1 cellular context compared by ENCODE assay signal in genomic region chr11:31816467-31817053, GRCh38.
TF ChIP-seq lines count a peak whose summit lies in the region.

No MANE protein-coding gene starts in this region.

TF ChIP-seq in HepG2, 621 proteins besides CTCF, POLR2A, EP300 and RAD21 (continued from another document):
- TF ChIP-seq, protein P1, sequence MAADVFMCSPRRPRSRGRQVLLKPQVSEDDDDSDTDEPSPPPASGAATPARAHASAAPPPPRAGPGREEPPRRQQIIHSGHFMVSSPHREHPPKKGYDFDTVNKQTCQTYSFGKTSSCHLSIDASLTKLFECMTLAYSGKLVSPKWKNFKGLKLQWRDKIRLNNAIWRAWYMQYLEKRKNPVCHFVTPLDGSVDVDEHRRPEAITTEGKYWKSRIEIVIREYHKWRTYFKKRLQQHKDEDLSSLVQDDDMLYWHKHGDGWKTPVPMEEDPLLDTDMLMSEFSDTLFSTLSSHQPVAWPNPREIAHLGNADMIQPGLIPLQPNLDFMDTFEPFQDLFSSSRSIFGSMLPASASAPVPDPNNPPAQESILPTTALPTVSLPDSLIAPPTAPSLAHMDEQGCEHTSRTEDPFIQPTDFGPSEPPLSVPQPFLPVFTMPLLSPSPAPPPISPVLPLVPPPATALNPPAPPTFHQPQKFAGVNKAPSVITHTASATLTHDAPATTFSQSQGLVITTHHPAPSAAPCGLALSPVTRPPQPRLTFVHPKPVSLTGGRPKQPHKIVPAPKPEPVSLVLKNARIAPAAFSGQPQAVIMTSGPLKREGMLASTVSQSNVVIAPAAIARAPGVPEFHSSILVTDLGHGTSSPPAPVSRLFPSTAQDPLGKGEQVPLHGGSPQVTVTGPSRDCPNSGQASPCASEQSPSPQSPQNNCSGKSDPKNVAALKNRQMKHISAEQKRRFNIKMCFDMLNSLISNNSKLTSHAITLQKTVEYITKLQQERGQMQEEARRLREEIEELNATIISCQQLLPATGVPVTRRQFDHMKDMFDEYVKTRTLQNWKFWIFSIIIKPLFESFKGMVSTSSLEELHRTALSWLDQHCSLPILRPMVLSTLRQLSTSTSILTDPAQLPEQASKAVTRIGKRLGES (CRISPR knock-in tag; IDR thresholded peaks at IDR 0.05; ENCODE audit: borderline replicate concordance), result no peak
- TF ChIP-seq ZNF776 (CRISPR knock-in tag; IDR thresholded peaks at IDR 0.05), result no peak
- TF ChIP-seq, protein P2, sequence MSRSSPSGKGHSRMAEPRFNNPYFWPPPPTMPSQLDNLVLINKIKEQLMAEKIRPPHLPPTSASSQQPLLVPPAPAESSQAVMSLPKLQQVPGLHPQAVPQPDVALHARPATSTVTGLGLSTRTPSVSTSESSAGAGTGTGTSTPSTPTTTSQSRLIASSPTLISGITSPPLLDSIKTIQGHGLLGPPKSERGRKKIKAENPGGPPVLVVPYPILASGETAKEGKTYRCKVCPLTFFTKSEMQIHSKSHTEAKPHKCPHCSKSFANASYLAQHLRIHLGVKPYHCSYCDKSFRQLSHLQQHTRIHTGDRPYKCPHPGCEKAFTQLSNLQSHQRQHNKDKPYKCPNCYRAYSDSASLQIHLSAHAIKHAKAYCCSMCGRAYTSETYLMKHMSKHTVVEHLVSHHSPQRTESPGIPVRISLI (CRISPR knock-in tag; IDR thresholded peaks at IDR 0.05; ENCODE audit: borderline replicate concordance), result no peak
- TF ChIP-seq ZNF180 (CRISPR knock-in tag; IDR thresholded peaks at IDR 0.05; ENCODE audit: borderline replicate concordance, low read depth), result no peak
- no peak for TF ChIP-seq ZNF557 (CRISPR knock-in tag; IDR thresholded peaks at IDR 0.05)
- no peak for TF ChIP-seq ZNF274 (CRISPR knock-in tag; IDR thresholded peaks at IDR 0.05)
- TF ChIP-seq SAFB2 (CRISPR knock-in tag; IDR thresholded peaks at IDR 0.05; ENCODE audit: borderline replicate concordance, low read depth), result no peak
- TF ChIP-seq GATA4 (IDR thresholded peaks at IDR 0.05; ENCODE audit: borderline replicate concordance, low read depth), result no peak
- no peak for TF ChIP-seq CERS6 (CRISPR knock-in tag; IDR thresholded peaks at IDR 0.05)
- no peak for TF ChIP-seq DRAP1 (CRISPR knock-in tag; IDR thresholded peaks at IDR 0.05)
- TF ChIP-seq NFE2 (CRISPR knock-in tag; IDR thresholded peaks at IDR 0.05), result no peak
- no peak for TF ChIP-seq IKZF1 (IDR thresholded peaks at IDR 0.05)
- no peak for TF ChIP-seq ZNF788 (CRISPR knock-in tag; IDR thresholded peaks at IDR 0.05; ENCODE audit: borderline replicate concordance)
- TF ChIP-seq ZNF326 (CRISPR knock-in tag; IDR thresholded peaks at IDR 0.05; ENCODE audit: borderline replicate concordance), result no peak
- TF ChIP-seq, protein P3, sequence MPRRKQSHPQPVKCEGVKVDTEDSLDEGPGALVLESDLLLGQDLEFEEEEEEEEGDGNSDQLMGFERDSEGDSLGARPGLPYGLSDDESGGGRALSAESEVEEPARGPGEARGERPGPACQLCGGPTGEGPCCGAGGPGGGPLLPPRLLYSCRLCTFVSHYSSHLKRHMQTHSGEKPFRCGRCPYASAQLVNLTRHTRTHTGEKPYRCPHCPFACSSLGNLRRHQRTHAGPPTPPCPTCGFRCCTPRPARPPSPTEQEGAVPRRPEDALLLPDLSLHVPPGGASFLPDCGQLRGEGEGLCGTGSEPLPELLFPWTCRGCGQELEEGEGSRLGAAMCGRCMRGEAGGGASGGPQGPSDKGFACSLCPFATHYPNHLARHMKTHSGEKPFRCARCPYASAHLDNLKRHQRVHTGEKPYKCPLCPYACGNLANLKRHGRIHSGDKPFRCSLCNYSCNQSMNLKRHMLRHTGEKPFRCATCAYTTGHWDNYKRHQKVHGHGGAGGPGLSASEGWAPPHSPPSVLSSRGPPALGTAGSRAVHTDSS (CRISPR knock-in tag; conservative IDR thresholded peaks at IDR 0.05), result no peak
- TF ChIP-seq ZSCAN21 (CRISPR knock-in tag; IDR thresholded peaks at IDR 0.05; ENCODE audit: borderline replicate concordance), result no peak
